ENCODE assay signal across 9 cellular contexts in the genomic region with DNA sequence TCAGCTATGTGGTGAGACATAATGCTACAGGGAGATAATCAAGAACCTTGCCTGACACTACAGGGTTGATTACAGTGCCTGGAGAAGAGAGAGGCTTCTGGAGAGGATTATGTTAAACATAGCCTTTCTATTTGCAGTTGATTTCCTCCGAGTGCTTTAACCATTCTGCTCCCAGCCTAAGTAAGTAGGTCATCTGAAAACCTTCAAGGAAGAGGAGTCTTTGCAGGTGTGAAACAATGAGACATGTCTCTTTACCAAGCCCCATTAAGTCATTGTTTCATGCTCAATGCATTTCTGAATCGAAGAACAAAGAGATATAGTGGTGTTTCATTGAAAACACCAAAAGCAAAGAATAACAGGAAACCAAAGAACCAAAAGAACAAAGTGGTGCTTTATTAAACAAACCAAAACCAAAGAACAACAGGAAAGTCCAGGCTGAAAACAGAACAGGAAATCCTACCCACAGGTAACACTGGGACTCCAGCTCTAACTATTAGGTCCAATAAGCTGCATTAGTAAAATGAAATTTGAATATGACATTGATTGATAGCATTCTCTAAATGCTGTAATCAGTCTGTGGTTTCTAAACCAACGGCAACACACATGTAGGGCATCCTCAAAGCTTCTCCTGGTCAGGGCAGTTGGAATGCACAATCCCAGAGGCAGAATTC.
DNase-seq lines count a peak whose midpoint lies in the region; ATAC-seq, FAIRE-seq and TF ChIP-seq lines count a peak whose summit lies in the region.
"Had no signal": no experiment of that assay in that cellular context is flagged by ENCODE, and none has a peak within 500 bp of the region (broad histone marks: within the 10 kb centered on the region; RNA-seq: fewer than 3 reads in every experiment).

No MANE protein-coding gene starts in this region.

- ATAC-seq in GM18499 (IDR thresholded peaks at IDR 0.05; ENCODE audit: insufficient read depth, unreplicated experiment) = peak; percentile 76

- H3K79me2 ChIP-seq in H9 (ENCODE audit: insufficient read depth, low read length) = no peaks in the 10 kb centered on the region
- H3K79me2 ChIP-seq in keratinocyte (ENCODE audit: control insufficient read depth, insufficient read depth, low read length) = no peaks in the 10 kb centered on the region

- H3K4me2 ChIP-seq in H9 (ENCODE audit: insufficient read depth, insufficient read length, low read length) (no peak overlapping the region), keratinocyte (ENCODE audit: control insufficient read depth, extremely low read depth, insufficient read depth, low read depth, low read length) (no peak overlapping the region)

- no CpG with 5 or more reads among the region's 3 CpGs for WGBS in H9 (ENCODE audit: extremely low coverage, insufficient read length, low lambda C conversion rate)

- no peaks in the 10 kb centered on the region for H3K79me1 ChIP-seq in H9 (ENCODE audit: insufficient read depth, low read depth, low read length, poor library complexity, severe bottlenecking)

- no peak overlapping the region for H4K8ac ChIP-seq in H9 (replicated peaks; ENCODE audit: insufficient read length, low read depth, low read length)

- H2AK5ac ChIP-seq in H9 (ENCODE audit: insufficient read length, low read length) = no peak overlapping the region

- no peak overlapping the region for H4K91ac ChIP-seq in H9 (ENCODE audit: insufficient read length, low read depth, low read length)

- no peak overlapping the region for H2BK120ac ChIP-seq in H9 (ENCODE audit: low read depth, low read length, poor library complexity, severe bottlenecking)

- H4K5ac ChIP-seq in H9 (ENCODE audit: insufficient read length, low read depth, low read length) = no peak overlapping the region

- no peaks in the 10 kb centered on the region for H3K36me3 ChIP-seq in keratinocyte (ENCODE audit: control insufficient read depth in 2 of 2, extremely low read depth in 1 of 2, insufficient read depth in 2 of 2, low read length in 2 of 2)
- no peaks in the 10 kb centered on the region for H3K36me3 ChIP-seq in right atrium auricular region

- no peak overlapping the region for H3K4ac ChIP-seq in H9 (ENCODE audit: low read depth, low read length)

- H3K23me2 ChIP-seq in H9 (ENCODE audit: insufficient read length, low read depth, low read length, poor library complexity, severe bottlenecking) = no peaks in the 10 kb centered on the region

- H3K4me1 Mint-ChIP-seq in H9 = peaks cover 40 to 47% of the 10 kb centered on the region in 2 experiments

- no peaks in the 10 kb centered on the region for H3K9me3 ChIP-seq in H9 (ENCODE audit: control insufficient read depth, low read depth, low read length)
- H3K9me3 ChIP-seq in keratinocyte (ENCODE audit: control insufficient read depth, low read depth, low read length) = no peaks in the 10 kb centered on the region
- H3K9me3 ChIP-seq in right atrium auricular region = no peaks in the 10 kb centered on the region

- H2AFZ ChIP-seq in H9 (ENCODE audit: low read length) (no peak overlapping the region), keratinocyte (ENCODE audit: control insufficient read depth, low read length) (no peak overlapping the region)

- no peak overlapping the region for H3T11ph ChIP-seq in H9 (ENCODE audit: low read length)

- H3K18ac ChIP-seq in H9 (ENCODE audit: insufficient read length, low read depth, low read length) = no peak overlapping the region

- DNase-seq in H9 = no peak
- DNase-seq in NCI-H2227 treated with DMSO at 0.1 percent for 48 hours (lab: John Stamatoyannopoulos, UW) = peak; percentile 75
- DNase-seq in keratinocyte (ENCODE audit: low read depth, low spot score) = no peak
- no peak for DNase-seq in OCI-M2 (lab: John Stamatoyannopoulos, UW; ENCODE audit: unreplicated experiment)
- no peak for DNase-seq in right atrium auricular region (ENCODE audit: low spot score)
- no peak for DNase-seq in D341Med (ENCODE audit: low spot score)
- no peak for DNase-seq in NCI-H446 (lab: John Stamatoyannopoulos, UW)
- DNase-seq: activated naive CD8-positive, alpha-beta T cell treated with anti-CD3 and anti-CD28 coated beads, Interleukin-2, amount 10 ng/mL, durations not matched to agents 7 days and 5 days had no signal

- no peak overlapping the region for H2BK15ac ChIP-seq in H9 (ENCODE audit: low read depth, low read length)

- no peak overlapping the region for H3K4me3 Mint-ChIP-seq in H9
- H3K4me3 Mint-ChIP-seq: activated naive CD8-positive, alpha-beta T cell treated with anti-CD3 and anti-CD28 coated beads, Interleukin-2, amount 10 ng/mL, durations not matched to agents 7 days and 5 days had no signal

- H4K20me1 ChIP-seq in H9 (ENCODE audit: control insufficient read depth, insufficient read depth, insufficient read length) (peaks cover 2% of the 10 kb centered on the region), keratinocyte (ENCODE audit: control insufficient read depth, extremely low read depth, insufficient read depth, low read length) (no peaks in the 10 kb centered on the region)

- H3K14ac ChIP-seq in H9 (ENCODE audit: insufficient read depth, low read length) = no peak overlapping the region

- H3K27me3 ChIP-seq in H9 (ENCODE audit: insufficient read depth, low read length) (no peaks in the 10 kb centered on the region), keratinocyte (ENCODE audit: control insufficient read depth, extremely low read depth, insufficient read depth, low read length) (no peaks in the 10 kb centered on the region), right atrium auricular region (no peaks in the 10 kb centered on the region)

- H2BK5ac ChIP-seq in H9 (ENCODE audit: insufficient read length, low read length) = no peak overlapping the region

- H3K36me3 Mint-ChIP-seq in H9 (ENCODE audit: insufficient read depth in 1 of 3, low read depth in 3 of 3) = peaks cover 0 to 4% (median 0%) of the 10 kb centered on the region in 3 experiments; a peak in 1 of 7 replicates
- H3K36me3 Mint-ChIP-seq: activated naive CD8-positive, alpha-beta T cell treated with anti-CD3 and anti-CD28 coated beads, Interleukin-2, amount 10 ng/mL, durations not matched to agents 7 days and 5 days had no signal

- H3K23ac ChIP-seq in H9 (ENCODE audit: insufficient read length, low read depth, low read length) = no peak overlapping the region

- dilution Hi-C loops in keratinocyte (cut with MboI; ENCODE audit: extremely low pct_ligation_motif_present, low sequenced_read_pairs) = no loop called here

- H3K56ac ChIP-seq in H9 (ENCODE audit: insufficient read length, low read depth, low read length) = no peak overlapping the region

- H3K9me3 Mint-ChIP-seq in H9 = peaks cover 0 to 3% of the 10 kb centered on the region in 2 experiments; a peak in 1 of 5 replicates
- H3K9me3 Mint-ChIP-seq: activated naive CD8-positive, alpha-beta T cell treated with anti-CD3 and anti-CD28 coated beads, Interleukin-2, amount 10 ng/mL, durations not matched to agents 7 days and 5 days had no signal

- no peak overlapping the region for H3K9ac ChIP-seq in H9 (ENCODE audit: extremely low read depth, insufficient read length, low read length)
- H3K9ac ChIP-seq in keratinocyte (ENCODE audit: control insufficient read depth, extremely low read depth, insufficient read depth, low read length) = no peak overlapping the region

- no peaks in the 10 kb centered on the region for H3K9me1 ChIP-seq in keratinocyte (ENCODE audit: control insufficient read depth, extremely low read depth, insufficient read depth, low read length)

- H3K27ac ChIP-seq in H9 (ENCODE audit: insufficient read length, low read depth, low read length) (no peak overlapping the region), keratinocyte (ENCODE audit: control insufficient read depth, insufficient read depth, low read length) (no peak overlapping the region), right atrium auricular region (no peak overlapping the region)

- TF ChIP-seq CTCF in H9 (conservative IDR thresholded peaks at IDR 0.05) (no peak), keratinocyte (optimal IDR thresholded peaks at IDR 0.05 in 1 of 3, IDR thresholded peaks at IDR 0.05 in 1 of 3, conservative IDR thresholded peaks at IDR 0.05 in 1 of 3; ENCODE audit: extremely low read depth in 1 of 3, insufficient read depth in 2 of 3, low read length in 3 of 3) (no peak), right atrium auricular region (IDR thresholded peaks at IDR 0.05) (no peak)

- peak; percentile 55 for FAIRE-seq in keratinocyte (lab: Jason Lieb, UNC)

- H3K4me1 ChIP-seq in H9 (ENCODE audit: insufficient read depth, low read length) = peaks cover 12% of the 10 kb centered on the region; the same call in 1 of the 2 replicates
- no peaks in the 10 kb centered on the region for H3K4me1 ChIP-seq in keratinocyte (ENCODE audit: control insufficient read depth, extremely low read depth, insufficient read depth, low read length)
- peaks cover 0 to 9% of the 10 kb centered on the region in 2 donors for H3K4me1 ChIP-seq in right atrium auricular region

- no peak overlapping the region for H2BK20ac ChIP-seq in H9 (ENCODE audit: low read depth, low read length, poor library complexity, severe bottlenecking)

- peaks cover 15% of the 10 kb centered on the region for H3K27me3 Mint-ChIP-seq in H9 (ENCODE audit: low read depth)
- H3K27me3 Mint-ChIP-seq: activated naive CD8-positive, alpha-beta T cell treated with anti-CD3 and anti-CD28 coated beads, Interleukin-2, amount 10 ng/mL, durations not matched to agents 7 days and 5 days had no signal

- H3K27ac Mint-ChIP-seq in H9 = peak overlapping the region; percentile 32 to 89 (median 50); a peak in 3 of 7 replicates
- H3K27ac Mint-ChIP-seq: activated naive CD8-positive, alpha-beta T cell treated with anti-CD3 and anti-CD28 coated beads, Interleukin-2, amount 10 ng/mL, durations not matched to agents 7 days and 5 days had no signal

- no peak overlapping the region for H2BK12ac ChIP-seq in H9 (ENCODE audit: insufficient read length, low read depth, low read length)

- no peak overlapping the region for H3K4me3 ChIP-seq in keratinocyte (ENCODE audit: control insufficient read depth in 2 of 3, extremely low read depth in 1 of 3, insufficient read depth in 2 of 3, low read depth in 1 of 3, low read length in 3 of 3)
- H3K4me3 ChIP-seq in right atrium auricular region = no peak overlapping the region
